In genomic region chr12:120485914-120486881, GRCh38 we compare ENCODE assay signal across 21 cellular contexts. TPM values are rescaled to one million over a fixed set of nuclear protein-coding genes. Genes with fewer than 3 reads are reported as not detected.
DNase-seq lines count a peak whose midpoint lies in the region; ATAC-seq, FAIRE-seq and TF ChIP-seq lines count a peak whose summit lies in the region.
"Had no signal": no experiment of that assay in that cellular context is flagged by ENCODE, and none has a peak within 500 bp of the region (broad histone marks: within the 10 kb centered on the region; RNA-seq: fewer than 3 reads in every experiment).

No MANE protein-coding gene starts in this region.

- H3K27ac Mint-ChIP-seq in nephron, result peak overlapping the region in 2 of 3 experiments; percentile 25 to 28
- H3K27ac Mint-ChIP-seq: CD8-positive, alpha-beta memory T cell; GM23338 had no signal

- H3K4me2 ChIP-seq in HepG2 (ENCODE audit: low read depth, low read length), result no peak overlapping the region
- H3K4me2 ChIP-seq: GM23338 had no signal

- in situ Hi-C loops in HepG2 (cut with HindIII; ENCODE audit: extremely low pct_ligation_motif_present, low pct_unique_long_range_greater_than_20kb), result no loop called here

- POLR2A ChIA-PET in HepG2 (lab: Yijun Ruan, JAX), result interaction anchor here (0.6 to 1.1 kb wide), 2 partner anchors 10 to 32 kb away, joined by 3 read pairs; partner anchors contain the start of gene DYNLL1
- POLR2A ChIA-PET in A673 (lab: Charles Lee; ENCODE audit: low non-redundant PET), result no interaction called here

- no peaks in the 10 kb centered on the region for H3K27me3 ChIP-seq in HepG2 (ENCODE audit: control insufficient read depth in 1 of 2, insufficient read depth in 2 of 2, low read length in 2 of 2)
- H3K27me3 ChIP-seq in right lobe of liver, result no peaks in the 10 kb centered on the region
- no peaks in the 10 kb centered on the region for H3K27me3 ChIP-seq in A673 (replicated peaks; ENCODE audit: insufficient read depth, low read depth, low read length, poor library complexity)

- no peaks in the 10 kb centered on the region for H3K36me3 ChIP-seq in HepG2 (replicated peaks in 1 of 2; ENCODE audit: control insufficient read depth in 1 of 2, insufficient read depth in 2 of 2, low read length in 2 of 2)
- no peaks in the 10 kb centered on the region for H3K36me3 ChIP-seq in right lobe of liver
- H3K36me3 ChIP-seq in A673 (ENCODE audit: insufficient read depth, low read length, poor library complexity, severe bottlenecking), result no peaks in the 10 kb centered on the region

- peaks cover 43% of the 10 kb centered on the region for H3K4me1 Mint-ChIP-seq in nephron
- H3K4me1 Mint-ChIP-seq: GM23338 had no signal

- DNase-seq in HepG2 (ENCODE audit: low spot score) (no peak), right lobe of liver (no peak), A673 (ENCODE audit: low spot score) (no peak), RCC 7860 (ENCODE audit: low spot score) (no peak)
- DNase-seq: Calu3; CD8-positive, alpha-beta memory T cell; DMS153; GDM1; HCEC 1CT; IMR-90; NCI-H1105 treated with DMSO at 0.1 percent for 48 hours; NCI-H2029 treated with DMSO at 0.1 percent for 48 hours; NCI-H226; NCI-H524; Right ventricle myocardium superior had no signal

- intact Hi-C loops in HepG2 (cut with micrococcal nuclease; ENCODE audit: unreplicated experiment) (no loop called here), right lobe of liver (cut with DNase I) (no loop called here), A673 (cut with micrococcal nuclease; ENCODE audit: unreplicated experiment) (no loop called here)

- TF ChIP-seq CTCF in HepG2 (CRISPR knock-in tag; IDR thresholded peaks at IDR 0.05), result no peak
- TF ChIP-seq CTCF in right lobe of liver (IDR thresholded peaks at IDR 0.05), result no peak
- no peak for TF ChIP-seq CTCF in nephron (IDR thresholded peaks at IDR 0.05; ENCODE audit: unreplicated experiment in 3 of 3)
- TF ChIP-seq CTCF in A673 (conservative IDR thresholded peaks at IDR 0.05; ENCODE audit: low read depth, low read length), result no peak

- FAIRE-seq in HepG2 (lab: Jason Lieb, UNC), result no peak
- FAIRE-seq in RCC 7860 (lab: Jason Lieb, UNC), result no peak
- FAIRE-seq: HTR-8/SVneo had no signal

- CTCF ChIA-PET in HepG2 (lab: Yijun Ruan, JAX; ENCODE audit: low intra/inter-chr PET ratio, low total read pairs) (no interaction called here), A673 (lab: Charles Lee) (no interaction called here)

- H3K4me1 ChIP-seq in HepG2 (ENCODE audit: insufficient read depth, low read length) (no peaks in the 10 kb centered on the region), right lobe of liver (no peaks in the 10 kb centered on the region), A673 (ENCODE audit: insufficient read depth, low read length, poor library complexity, severe bottlenecking) (peaks cover 8% of the 10 kb centered on the region)

- no peak overlapping the region for H3K27ac ChIP-seq in HepG2 (ENCODE audit: extremely low read length, insufficient read depth, low read length)
- no peak overlapping the region for H3K27ac ChIP-seq in right lobe of liver
- no peak overlapping the region for H3K27ac ChIP-seq in A673 (ENCODE audit: low read depth, low read length, poor library complexity, severe bottlenecking)
- H3K27ac ChIP-seq: 22Rv1, C4-2B had no signal

- no peaks in the 10 kb centered on the region for H4K20me1 ChIP-seq in HepG2 (ENCODE audit: insufficient read depth, low read length)

- TF ChIP-seq RAD21 in HepG2 (CRISPR knock-in tag; IDR thresholded peaks at IDR 0.05), result no peak

- H3K4me3 Mint-ChIP-seq in nephron, result no peak overlapping the region
- H3K4me3 Mint-ChIP-seq: CD8-positive, alpha-beta memory T cell; GM23338 had no signal

- H3K9me3 Mint-ChIP-seq in nephron, result no peaks in the 10 kb centered on the region
- H3K9me3 Mint-ChIP-seq: CD8-positive, alpha-beta memory T cell; GM23338 had no signal

- 89% methylated on average over 7 of the region's 7 CpGs for WGBS in HepG2 (ENCODE audit: low lambda C conversion rate)
- 83% methylated on average over 7 of the region's 7 CpGs for WGBS in right lobe of liver (ENCODE audit: insufficient coverage, low coverage, low lambda C conversion rate, missing lambda C conversion rate)

- no peak for TF ChIP-seq POLR2A in HepG2 (IDR thresholded peaks at IDR 0.05; ENCODE audit: insufficient read depth in 1 of 2, low read depth in 2 of 2, low read length in 2 of 2)
- no peak for TF ChIP-seq POLR2A in right lobe of liver (IDR thresholded peaks at IDR 0.05)

- H3K9ac ChIP-seq in HepG2 (ENCODE audit: insufficient read depth, low read depth, low read length), result no peak overlapping the region

- ATAC-seq in HepG2 (no peak), right lobe of liver (no peak), SK-N-SH treated with all-trans-retinoic acid at 6 μM for 48 hours (no peak)
- ATAC-seq: GM23338 had no signal

- H3K36me3 Mint-ChIP-seq in nephron (ENCODE audit: low read depth), result peaks cover 33% of the 10 kb centered on the region

- no peak for TF ChIP-seq EP300 in HepG2 (IDR thresholded peaks at IDR 0.05; ENCODE audit: low read depth in 2 of 2, low read length in 2 of 2)
- no peak for TF ChIP-seq EP300 in HepG2 (CRISPR knock-in tag; IDR thresholded peaks at IDR 0.05; ENCODE audit: borderline replicate concordance)

- no peaks in the 10 kb centered on the region for H3K79me2 ChIP-seq in HepG2 (ENCODE audit: insufficient read depth, low read length)

- H2AFZ ChIP-seq in HepG2 (ENCODE audit: low read length), result no peak overlapping the region
- H2AFZ ChIP-seq: GM23338 had no signal

- H3K4me3 ChIP-seq in HepG2 (replicated peaks in 1 of 3; ENCODE audit: insufficient read depth in 1 of 3, low read depth in 2 of 3, low read length in 3 of 3), result no peak overlapping the region
- no peak overlapping the region for H3K4me3 ChIP-seq in right lobe of liver
- H3K4me3 ChIP-seq in A673 (ENCODE audit: low read depth, low read length, poor library complexity, severe bottlenecking), result no peak overlapping the region
- H3K4me3 ChIP-seq: GM23338 had no signal

- H3K9me3 ChIP-seq in HepG2 (ENCODE audit: low read length), result no peaks in the 10 kb centered on the region
- no peaks in the 10 kb centered on the region for H3K9me3 ChIP-seq in right lobe of liver
- H3K9me3 ChIP-seq in A673 (ENCODE audit: low read depth, low read length, poor library complexity, severe bottlenecking), result no peaks in the 10 kb centered on the region

- BruUV-seq in HepG2 (replicated peaks; lab: Mats Ljungman, UMichigan), result no TSS peak
- BruUV-seq in A673 (replicated peaks; lab: Mats Ljungman, UMichigan), result no TSS peak

- H3K27me3 Mint-ChIP-seq in nephron (ENCODE audit: low read depth), result no peaks in the 10 kb centered on the region
- H3K27me3 Mint-ChIP-seq: CD8-positive, alpha-beta memory T cell had no signal

RNA-seq across cellular contexts. Expression of gene DYNLL1, which starts 9.7 kb away (rescaled TPM):
- total RNA-seq in HepG2 (2016; rRNA removed; fragmentation: Illumina TruSeq; extraction: Trizol) (271 and 403 TPM in 2 replicates), right lobe of liver (100 to 1,000 TPM in 5 of 6 experiments, 10 to 100 TPM in 1; 85.0 to 189 (median 164) TPM), A673 (2021) (546 and 617 TPM in 2 replicates)
- 125 and 176 TPM in 2 replicates for total RNA-seq in HepG2 (2016; cell fraction: cytosol; rRNA removed; fragmentation: Illumina TruSeq; extraction: Trizol; ENCODE audit: low read depth)
- 277 and 420 TPM in 2 replicates for total RNA-seq in HepG2 (2016; cell fraction: insoluble cytoplasmic fraction; rRNA removed; fragmentation: Illumina TruSeq; extraction: Trizol)
- total RNA-seq in HepG2 (2016; cell fraction: membrane; rRNA removed; fragmentation: Illumina TruSeq; extraction: Trizol), result 174 and 230 TPM in 2 replicates
- total RNA-seq in HepG2 (2016; cell fraction: nucleus; rRNA removed; fragmentation: Illumina TruSeq; extraction: Trizol), result 119 and 123 TPM in 2 replicates
- polyA plus RNA-seq in HepG2 (2011; rRNA removed), result 294 and 318 TPM in 2 replicates
- 305 and 402 TPM in 2 replicates for polyA plus RNA-seq in HepG2 (2011; cell fraction: cytosol; rRNA removed)
- 130 and 152 TPM in 2 replicates for polyA plus RNA-seq in HepG2 (2011; cell fraction: nucleus; rRNA removed)
- 350 and 505 TPM in 2 replicates for polyA plus RNA-seq in HepG2 (2012)
- polyA plus RNA-seq in HepG2 (2016; cell fraction: cytosol; fragmentation: Illumina TruSeq; extraction: Trizol; ENCODE audit: low read depth), result 240 and 370 TPM in 2 replicates
- 862 and 951 TPM in 2 replicates for polyA plus RNA-seq in HepG2 (2016; cell fraction: insoluble cytoplasmic fraction; fragmentation: Illumina TruSeq; extraction: Trizol; ENCODE audit: low read depth)
- polyA plus RNA-seq in HepG2 (2016; cell fraction: membrane; fragmentation: Illumina TruSeq; extraction: Trizol; ENCODE audit: low read depth), result 322 and 411 TPM in 2 replicates
- polyA plus RNA-seq in HepG2 (2016; cell fraction: nucleus; fragmentation: Illumina TruSeq; extraction: Trizol; ENCODE audit: insufficient read depth, low read depth), result 362 and 385 TPM in 2 replicates
- polyA minus RNA-seq in HepG2 (2011; rRNA and poly(A)+ RNA removed; ENCODE audit: low replicate concordance), result 59.5 and 114 TPM in 2 replicates
- 80.5 and 87.3 TPM in 2 replicates for polyA minus RNA-seq in HepG2 (2011; cell fraction: cytosol; rRNA and poly(A)+ RNA removed)
- polyA minus RNA-seq in HepG2 (2011; cell fraction: nucleus; rRNA and poly(A)+ RNA removed), result 57.0 and 67.4 TPM in 2 replicates

RNA-seq across cellular contexts. Expression of gene SRSF9, which starts 16.6 kb away (rescaled TPM):
- 144 and 153 TPM in 2 replicates for total RNA-seq in HepG2 (2016; rRNA removed; fragmentation: Illumina TruSeq; extraction: Trizol)
- 79.8 and 92.3 TPM in 2 replicates for total RNA-seq in HepG2 (2016; cell fraction: cytosol; rRNA removed; fragmentation: Illumina TruSeq; extraction: Trizol; ENCODE audit: low read depth)
- 147 and 151 TPM in 2 replicates for total RNA-seq in HepG2 (2016; cell fraction: insoluble cytoplasmic fraction; rRNA removed; fragmentation: Illumina TruSeq; extraction: Trizol)
- total RNA-seq in HepG2 (2016; cell fraction: membrane; rRNA removed; fragmentation: Illumina TruSeq; extraction: Trizol), result 156 and 174 TPM in 2 replicates
- 91.6 and 93.3 TPM in 2 replicates for total RNA-seq in HepG2 (2016; cell fraction: nucleus; rRNA removed; fragmentation: Illumina TruSeq; extraction: Trizol)
- polyA plus RNA-seq in HepG2 (2011; rRNA removed), result 96.2 and 125 TPM in 2 replicates
- 104 and 110 TPM in 2 replicates for polyA plus RNA-seq in HepG2 (2011; cell fraction: cytosol; rRNA removed)
- polyA plus RNA-seq in HepG2 (2011; cell fraction: nucleus; rRNA removed), result 63.8 and 77.8 TPM in 2 replicates
- polyA plus RNA-seq in HepG2 (2012), result 107 and 137 TPM in 2 replicates
- 105 and 142 TPM in 2 replicates for polyA plus RNA-seq in HepG2 (2016; cell fraction: cytosol; fragmentation: Illumina TruSeq; extraction: Trizol; ENCODE audit: low read depth)
- polyA plus RNA-seq in HepG2 (2016; cell fraction: insoluble cytoplasmic fraction; fragmentation: Illumina TruSeq; extraction: Trizol; ENCODE audit: low read depth), result 249 and 255 TPM in 2 replicates
- polyA plus RNA-seq in HepG2 (2016; cell fraction: membrane; fragmentation: Illumina TruSeq; extraction: Trizol; ENCODE audit: low read depth), result 171 and 200 TPM in 2 replicates
- polyA plus RNA-seq in HepG2 (2016; cell fraction: nucleus; fragmentation: Illumina TruSeq; extraction: Trizol; ENCODE audit: insufficient read depth, low read depth), result 188 and 193 TPM in 2 replicates
- 43.3 and 56.5 TPM in 2 replicates for polyA minus RNA-seq in HepG2 (2011; rRNA and poly(A)+ RNA removed; ENCODE audit: low replicate concordance)
- polyA minus RNA-seq in HepG2 (2011; cell fraction: cytosol; rRNA and poly(A)+ RNA removed), result 67.3 and 72.5 TPM in 2 replicates
- 74.4 and 78.4 TPM in 2 replicates for polyA minus RNA-seq in HepG2 (2011; cell fraction: nucleus; rRNA and poly(A)+ RNA removed)
- total RNA-seq in right lobe of liver, result 10 to 100 TPM; 36.4 to 63.3 (median 60.2) TPM
- total RNA-seq in A673 (2021), result 308 and 328 TPM in 2 replicates

RNA-seq across cellular contexts. Expression of gene GATC, which starts 40.0 kb away (rescaled TPM):
- 29.7 and 38.5 TPM in 2 replicates for total RNA-seq in HepG2 (2016; rRNA removed; fragmentation: Illumina TruSeq; extraction: Trizol)
- total RNA-seq in HepG2 (2016; cell fraction: cytosol; rRNA removed; fragmentation: Illumina TruSeq; extraction: Trizol; ENCODE audit: low read depth), result 6.2 and 7.0 TPM in 2 replicates
- total RNA-seq in HepG2 (2016; cell fraction: insoluble cytoplasmic fraction; rRNA removed; fragmentation: Illumina TruSeq; extraction: Trizol), result 27.8 and 40.0 TPM in 2 replicates
- total RNA-seq in HepG2 (2016; cell fraction: membrane; rRNA removed; fragmentation: Illumina TruSeq; extraction: Trizol), result 19.6 and 20.8 TPM in 2 replicates
- total RNA-seq in HepG2 (2016; cell fraction: nucleus; rRNA removed; fragmentation: Illumina TruSeq; extraction: Trizol), result 15.6 and 15.8 TPM in 2 replicates
- polyA plus RNA-seq in HepG2 (2011; rRNA removed), result 16.2 and 17.7 TPM in 2 replicates
- polyA plus RNA-seq in HepG2 (2011; cell fraction: cytosol; rRNA removed), result 11.9 and 14.7 TPM in 2 replicates
- polyA plus RNA-seq in HepG2 (2011; cell fraction: nucleus; rRNA removed), result 11.4 and 14.2 TPM in 2 replicates
- polyA plus RNA-seq in HepG2 (2012), result 16.9 and 17.4 TPM in 2 replicates
- polyA plus RNA-seq in HepG2 (2016; cell fraction: cytosol; fragmentation: Illumina TruSeq; extraction: Trizol; ENCODE audit: low read depth), result 6.3 and 6.9 TPM in 2 replicates
- 39.2 and 42.0 TPM in 2 replicates for polyA plus RNA-seq in HepG2 (2016; cell fraction: insoluble cytoplasmic fraction; fragmentation: Illumina TruSeq; extraction: Trizol; ENCODE audit: low read depth)
- 16.7 and 17.8 TPM in 2 replicates for polyA plus RNA-seq in HepG2 (2016; cell fraction: membrane; fragmentation: Illumina TruSeq; extraction: Trizol; ENCODE audit: low read depth)
- polyA plus RNA-seq in HepG2 (2016; cell fraction: nucleus; fragmentation: Illumina TruSeq; extraction: Trizol; ENCODE audit: insufficient read depth, low read depth), result 24.7 and 31.3 TPM in 2 replicates
- 39.6 and 42.0 TPM in 2 replicates for polyA minus RNA-seq in HepG2 (2011; rRNA and poly(A)+ RNA removed; ENCODE audit: low replicate concordance)
- polyA minus RNA-seq in HepG2 (2011; cell fraction: cytosol; rRNA and poly(A)+ RNA removed), result 11.3 and 14.5 TPM in 2 replicates
- 13.5 and 15.9 TPM in 2 replicates for polyA minus RNA-seq in HepG2 (2011; cell fraction: nucleus; rRNA and poly(A)+ RNA removed)
- total RNA-seq in right lobe of liver, result 10 to 100 TPM; 13.4 to 23.8 (median 15.9) TPM
- total RNA-seq in A673 (2021), result 40.2 and 42.4 TPM in 2 replicates

RNA-seq across cellular contexts. Expression of gene TRIAP1, which starts 40.0 kb away (rescaled TPM):
- total RNA-seq in HepG2 (2016; rRNA removed; fragmentation: Illumina TruSeq; extraction: Trizol), result 117 and 178 TPM in 2 replicates
- total RNA-seq in HepG2 (2016; cell fraction: cytosol; rRNA removed; fragmentation: Illumina TruSeq; extraction: Trizol; ENCODE audit: low read depth), result 39.1 and 44.5 TPM in 2 replicates
- 119 and 181 TPM in 2 replicates for total RNA-seq in HepG2 (2016; cell fraction: insoluble cytoplasmic fraction; rRNA removed; fragmentation: Illumina TruSeq; extraction: Trizol)
- total RNA-seq in HepG2 (2016; cell fraction: membrane; rRNA removed; fragmentation: Illumina TruSeq; extraction: Trizol), result 111 and 122 TPM in 2 replicates
- total RNA-seq in HepG2 (2016; cell fraction: nucleus; rRNA removed; fragmentation: Illumina TruSeq; extraction: Trizol), result 43.7 and 44.3 TPM in 2 replicates
- polyA plus RNA-seq in HepG2 (2011; rRNA removed), result 44.4 and 55.0 TPM in 2 replicates
- polyA plus RNA-seq in HepG2 (2011; cell fraction: cytosol; rRNA removed), result 24.2 and 38.0 TPM in 2 replicates
- 10.3 and 10.4 TPM in 2 replicates for polyA plus RNA-seq in HepG2 (2011; cell fraction: nucleus; rRNA removed)
- polyA plus RNA-seq in HepG2 (2012), result 53.7 and 57.3 TPM in 2 replicates
- polyA plus RNA-seq in HepG2 (2016; cell fraction: cytosol; fragmentation: Illumina TruSeq; extraction: Trizol; ENCODE audit: low read depth), result 40.5 and 48.9 TPM in 2 replicates
- 178 and 205 TPM in 2 replicates for polyA plus RNA-seq in HepG2 (2016; cell fraction: insoluble cytoplasmic fraction; fragmentation: Illumina TruSeq; extraction: Trizol; ENCODE audit: low read depth)
- polyA plus RNA-seq in HepG2 (2016; cell fraction: membrane; fragmentation: Illumina TruSeq; extraction: Trizol; ENCODE audit: low read depth), result 88.7 and 94.2 TPM in 2 replicates
- 77.8 and 83.9 TPM in 2 replicates for polyA plus RNA-seq in HepG2 (2016; cell fraction: nucleus; fragmentation: Illumina TruSeq; extraction: Trizol; ENCODE audit: insufficient read depth, low read depth)
- polyA minus RNA-seq in HepG2 (2011; rRNA and poly(A)+ RNA removed; ENCODE audit: low replicate concordance), result 5.9 and 9.3 TPM in 2 replicates
- 16.6 and 18.5 TPM in 2 replicates for polyA minus RNA-seq in HepG2 (2011; cell fraction: cytosol; rRNA and poly(A)+ RNA removed)
- polyA minus RNA-seq in HepG2 (2011; cell fraction: nucleus; rRNA and poly(A)+ RNA removed), result 11.6 and 11.8 TPM in 2 replicates
- total RNA-seq in right lobe of liver, result 10 to 100 TPM; 13.3 to 28.7 (median 17.0) TPM
- 29.4 and 36.4 TPM in 2 replicates for total RNA-seq in A673 (2021)

RNA-seq across cellular contexts. Expression of gene COQ5, which starts 42.8 kb away (rescaled TPM):
- total RNA-seq in HepG2 (2016; rRNA removed; fragmentation: Illumina TruSeq; extraction: Trizol), result 41.5 and 59.8 TPM in 2 replicates
- 8.7 and 10.8 TPM in 2 replicates for total RNA-seq in HepG2 (2016; cell fraction: cytosol; rRNA removed; fragmentation: Illumina TruSeq; extraction: Trizol; ENCODE audit: low read depth)
- 43.6 and 64.0 TPM in 2 replicates for total RNA-seq in HepG2 (2016; cell fraction: insoluble cytoplasmic fraction; rRNA removed; fragmentation: Illumina TruSeq; extraction: Trizol)
- total RNA-seq in HepG2 (2016; cell fraction: membrane; rRNA removed; fragmentation: Illumina TruSeq; extraction: Trizol), result 18.6 and 20.4 TPM in 2 replicates
- total RNA-seq in HepG2 (2016; cell fraction: nucleus; rRNA removed; fragmentation: Illumina TruSeq; extraction: Trizol), result 16.9 and 17.7 TPM in 2 replicates
- polyA plus RNA-seq in HepG2 (2011; rRNA removed), result 27.6 and 36.4 TPM in 2 replicates
- polyA plus RNA-seq in HepG2 (2011; cell fraction: cytosol; rRNA removed), result 21.5 and 30.8 TPM in 2 replicates
- 7.0 and 10.9 TPM in 2 replicates for polyA plus RNA-seq in HepG2 (2011; cell fraction: nucleus; rRNA removed)
- polyA plus RNA-seq in HepG2 (2012), result 30.7 and 41.3 TPM in 2 replicates
- 6.7 and 7.2 TPM in 2 replicates for polyA plus RNA-seq in HepG2 (2016; cell fraction: cytosol; fragmentation: Illumina TruSeq; extraction: Trizol; ENCODE audit: low read depth)
- 48.1 and 57.1 TPM in 2 replicates for polyA plus RNA-seq in HepG2 (2016; cell fraction: insoluble cytoplasmic fraction; fragmentation: Illumina TruSeq; extraction: Trizol; ENCODE audit: low read depth)
- 13.5 and 13.8 TPM in 2 replicates for polyA plus RNA-seq in HepG2 (2016; cell fraction: membrane; fragmentation: Illumina TruSeq; extraction: Trizol; ENCODE audit: low read depth)
- 23.9 and 28.2 TPM in 2 replicates for polyA plus RNA-seq in HepG2 (2016; cell fraction: nucleus; fragmentation: Illumina TruSeq; extraction: Trizol; ENCODE audit: insufficient read depth, low read depth)
- polyA minus RNA-seq in HepG2 (2011; rRNA and poly(A)+ RNA removed; ENCODE audit: low replicate concordance), result 13.5 and 14.6 TPM in 2 replicates
- polyA minus RNA-seq in HepG2 (2011; cell fraction: cytosol; rRNA and poly(A)+ RNA removed), result 11.5 and 13.0 TPM in 2 replicates
- polyA minus RNA-seq in HepG2 (2011; cell fraction: nucleus; rRNA and poly(A)+ RNA removed), result 17.9 and 19.7 TPM in 2 replicates
- 10 to 100 TPM; 21.6 to 37.9 (median 31.0) TPM for total RNA-seq in right lobe of liver
- total RNA-seq in A673 (2021), result 36.5 and 40.4 TPM in 2 replicates
